In the genomic region with DNA sequence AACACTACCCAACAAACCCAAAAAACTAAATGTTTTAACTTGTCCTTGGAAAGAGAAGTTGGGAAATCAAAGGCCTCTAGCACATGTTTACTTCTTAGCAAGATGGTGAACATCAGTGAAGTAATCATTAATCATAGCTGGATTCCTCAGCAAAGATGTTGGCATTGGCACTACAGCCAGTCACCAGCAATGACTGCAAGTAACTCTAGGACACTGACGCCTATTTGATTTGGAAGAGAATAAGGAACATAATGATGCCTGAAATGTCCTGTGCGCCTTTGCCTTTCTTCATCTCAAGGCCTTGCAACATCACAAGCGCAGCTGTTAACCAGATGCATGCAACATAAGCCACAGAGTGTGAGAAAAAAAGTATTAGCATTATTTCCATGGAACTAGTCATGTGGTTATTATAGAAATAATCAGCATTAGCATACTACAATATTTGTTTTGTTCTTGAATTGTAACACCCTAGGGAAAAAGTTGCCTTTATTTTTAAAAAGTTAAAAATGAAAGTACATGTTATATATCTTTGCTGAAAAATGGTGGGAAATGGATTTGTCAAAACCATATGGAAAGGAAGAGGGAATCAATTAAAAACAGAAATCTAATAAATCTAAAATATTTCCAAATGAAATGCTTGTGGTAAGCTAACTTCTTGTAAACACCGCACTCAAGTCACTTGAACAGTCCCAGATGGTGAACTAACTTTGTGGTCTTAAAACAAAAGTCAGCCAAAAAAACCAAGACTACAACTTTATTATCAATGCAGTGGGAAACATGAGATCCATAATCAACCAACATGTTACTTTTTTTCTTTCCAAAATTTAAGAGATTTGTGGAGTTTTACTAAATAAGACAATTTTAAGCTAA, we compare ENCODE assay signal across 10 cellular contexts. TPM values are rescaled to one million over a fixed set of nuclear protein-coding genes. Genes with fewer than 3 reads are reported as not detected.
DNase-seq lines count a peak whose midpoint lies in the region; ATAC-seq and TF ChIP-seq lines count a peak whose summit lies in the region.
"Had no signal": no experiment of that assay in that cellular context is flagged by ENCODE, and none has a peak within 500 bp of the region (broad histone marks: within the 10 kb centered on the region; RNA-seq: fewer than 3 reads in every experiment).

No MANE protein-coding gene starts in this region.

- TF ChIP-seq POLR2A in esophagus squamous epithelium (IDR thresholded peaks at IDR 0.05), result no peak

- peaks cover 14% of the 10 kb centered on the region for H3K36me3 Mint-ChIP-seq in activated CD4-positive, alpha-beta T cell treated with anti-CD3 and anti-CD28 coated beads for 36 hours (ENCODE audit: low read depth)

- H3K4me1 Mint-ChIP-seq in activated CD4-positive, alpha-beta T cell treated with anti-CD3 and anti-CD28 coated beads for 36 hours, result peaks cover 21% of the 10 kb centered on the region

- H3K27me3 ChIP-seq in esophagus squamous epithelium, result no peaks in the 10 kb centered on the region

- H3K27me3 Mint-ChIP-seq in activated CD4-positive, alpha-beta T cell treated with anti-CD3 and anti-CD28 coated beads for 36 hours, result no peaks in the 10 kb centered on the region
- H3K27me3 Mint-ChIP-seq: activated B cell treated with CpG ODN at 0.5 μM for 24 hours had no signal

- H3K36me3 ChIP-seq in esophagus squamous epithelium, result peaks cover 0 to 16% (median 0%) of the 10 kb centered on the region in 3 donors

- no peaks in the 10 kb centered on the region for H3K9me3 ChIP-seq in esophagus squamous epithelium

- no peak overlapping the region for H3K27ac Mint-ChIP-seq in activated CD4-positive, alpha-beta T cell treated with anti-CD3 and anti-CD28 coated beads for 36 hours
- H3K27ac Mint-ChIP-seq: activated B cell treated with CpG ODN at 0.5 μM for 24 hours had no signal

- DNase-seq in AG09319 (ENCODE audit: extremely low read depth, low read depth), result peak; percentile 95
- DNase-seq in NOMO-1 treated with DMSO at 0.1 percent for 48 hours (lab: John Stamatoyannopoulos, UW; ENCODE audit: unreplicated experiment), result peak; percentile 91
- no peak for DNase-seq in esophagus squamous epithelium (lab: John Stamatoyannopoulos, UW)
- peak; percentile 59 for DNase-seq in non-pigmented ciliary epithelial cell (ENCODE audit: low read depth)
- no peak for DNase-seq in head of caudate nucleus
- no peak for DNase-seq in activated CD4-positive, alpha-beta T cell treated with anti-CD3 and anti-CD28 coated beads for 36 hours
- DNase-seq: activated B cell treated with CpG ODN at 0.5 μM for 24 hours, DMS79 had no signal

- TF ChIP-seq CTCF in AG09319 (IDR thresholded peaks at IDR 0.05; ENCODE audit: low read depth, low read length) (no peak), esophagus squamous epithelium (IDR thresholded peaks at IDR 0.05) (no peak)

- peak overlapping the region in 3 of 4 donors; percentile 74 to 80 (median 74) for H3K27ac ChIP-seq in esophagus squamous epithelium

- H3K4me3 ChIP-seq in esophagus squamous epithelium, result no peak overlapping the region

- H3K9me3 Mint-ChIP-seq in activated CD4-positive, alpha-beta T cell treated with anti-CD3 and anti-CD28 coated beads for 36 hours (ENCODE audit: low read depth), result no peaks in the 10 kb centered on the region
- H3K9me3 Mint-ChIP-seq: activated B cell treated with CpG ODN at 0.5 μM for 24 hours had no signal

- H3K4me3 Mint-ChIP-seq in activated CD4-positive, alpha-beta T cell treated with anti-CD3 and anti-CD28 coated beads for 36 hours, result no peak overlapping the region
- H3K4me3 Mint-ChIP-seq: activated B cell treated with CpG ODN at 0.5 μM for 24 hours had no signal

- intact Hi-C loops in esophagus squamous epithelium (cut with DNase I) (no loop called here), head of caudate nucleus (cut with DNase I) (no loop called here)
- intact Hi-C loops in activated CD4-positive, alpha-beta T cell treated with anti-CD3 and anti-CD28 coated beads for 36 hours (cut with DNase I, micrococcal nuclease), result loop anchor here (2.0 to 5.0 kb wide), 3 partner anchors 313 to 593 kb away; a partner anchor contains a TSS

- ATAC-seq in activated CD4-positive, CD25-positive, alpha-beta regulatory T cell treated with anti-CD3 and anti-CD28 coated beads, Interleukin-2, amount 50 U/mL, for 24 hours, result no peak
- no peak for ATAC-seq in GM19395 (IDR thresholded peaks at IDR 0.05; ENCODE audit: unreplicated experiment)
- ATAC-seq in activated CD4-positive, alpha-beta T cell treated with anti-CD3 and anti-CD28 coated beads for 36 hours, result no peak

- 24 to 37% methylated on average over 4 of the region's 4 CpGs for WGBS in esophagus squamous epithelium, 2 donors

- CTCF ChIA-PET in activated CD4-positive, alpha-beta T cell treated with anti-CD3 and anti-CD28 coated beads for 36 hours (lab: Charles Lee), result interaction anchor here (0.7 to 2.2 kb wide), 11 partner anchors 12 to 593 kb away, joined by 3 to 8 read pairs (median 3); no protein-coding TSS in a partner anchor

- H3K4me1 ChIP-seq in esophagus squamous epithelium, result peaks cover 4 to 42% (median 24%) of the 10 kb centered on the region in 3 donors

- POLR2A ChIA-PET in activated CD4-positive, alpha-beta T cell treated with anti-CD3 and anti-CD28 coated beads for 36 hours (lab: Charles Lee), result interaction anchor here (0.6 kb wide), 1 partner anchor 115 kb away, joined by 3 read pairs; no protein-coding TSS in a partner anchor

RNA-seq across cellular contexts. Expression of a gene that starts 55.6 kb away (rescaled TPM):
- 10 to 100 TPM; 14.0 to 32.2 (median 21.0) TPM for total RNA-seq in esophagus squamous epithelium
- total RNA-seq in activated CD4-positive, alpha-beta T cell treated with anti-CD3 and anti-CD28 coated beads for 36 hours, result 10 to 100 TPM; 32.5 to 36.6 TPM

Comparison
In these comparisons a context has a peak if more than half of its experiments do, and no peak if none do; other contexts are left out.
1. DNase-seq: peak in AG09319 (single experiment), NOMO-1 treated with DMSO at 0.1 percent for 48 hours (single experiment) and non-pigmented ciliary epithelial cell (single experiment); none in esophagus squamous epithelium (single experiment), head of caudate nucleus (0 of 42) and activated CD4-positive, alpha-beta T cell treated with anti-CD3 and anti-CD28 coated beads for 36 hours (single experiment).
2. intact Hi-C loops: an anchor here in activated CD4-positive, alpha-beta T cell treated with anti-CD3 and anti-CD28 coated beads for 36 hours (2.0 to 5.0 kb wide); none called in esophagus squamous epithelium and head of caudate nucleus.